Comparison of ENCODE assay signal across 22 cellular contexts in genomic region chr6:13474360-13474759, GRCh38. TPM values are rescaled to one million over a fixed set of nuclear protein-coding genes. Genes with fewer than 3 reads are reported as not detected.
DNase-seq lines count a peak whose midpoint lies in the region; ATAC-seq lines count a peak whose summit lies in the region.
"Had no signal": no experiment of that assay in that cellular context is flagged by ENCODE, and none has a peak within 500 bp of the region (broad histone marks: within the 10 kb centered on the region; RNA-seq: fewer than 3 reads in every experiment).

No MANE protein-coding gene starts in this region.

- no peaks in the 10 kb centered on the region for H3K9me3 ChIP-seq in aorta (ENCODE audit: control insufficient read depth, low read length)
- H3K9me3 ChIP-seq: prostate gland, uterus had no signal

- peaks cover 61% of the 10 kb centered on the region for H3K4me1 Mint-ChIP-seq in stimulated activated naive CD8-positive, alpha-beta T cell treated with anti-CD3 and anti-CD28 coated beads, Interleukin-15, Interleukin-2, amounts not matched to agents 100 ng/mL and 50 ng/mL, for 24 hours (ENCODE audit: low read depth)
- peaks cover 72 to 90% of the 10 kb centered on the region in 2 donors for H3K4me1 Mint-ChIP-seq in immature natural killer cell
- H3K4me1 Mint-ChIP-seq: nephron, T-helper 17 cell had no signal

- H3K4me1 ChIP-seq in aorta (ENCODE audit: control insufficient read depth in 1 of 2, insufficient read depth in 2 of 2, low read length in 2 of 2): no peaks in the 10 kb centered on the region
- H3K4me1 ChIP-seq: prostate gland, uterus had no signal

- no peak for DNase-seq in stimulated activated naive CD8-positive, alpha-beta T cell treated with anti-CD3 and anti-CD28 coated beads, Interleukin-15, Interleukin-2, amounts not matched to agents 100 U/mL and 50 U/mL, for 24 hours
- DNase-seq in amniotic epithelial cell (ENCODE audit: low read depth): peak; percentile 77
- no peak for DNase-seq in immature natural killer cell
- DNase-seq in NCI-H524 treated with DMSO at 0.1 percent for 48 hours (lab: John Stamatoyannopoulos, UW): no peak
- DNase-seq in aorta: no peak
- DNase-seq: activated CD8-positive, alpha-beta T cell treated with anti-CD3 and anti-CD28 coated beads, Interleukin-2, amount 10 ng/mL, durations not matched to agents 7 days and 5 days; activated naive CD4-positive, alpha-beta T cell treated with anti-CD3 and anti-CD28 coated beads, Interleukin-2, amount 10 ng/mL, durations not matched to agents 7 days and 5 days; activated T-cell treated with anti-CD3 and anti-CD28 coated beads, Interleukin-2, amount 50 U/mL, for 48 hours; CD8-positive, alpha-beta T cell; foreskin fibroblast; hypothalamus; NCI-H1048; NCI-H2081; stimulated activated CD4-positive, alpha-beta T cell treated with anti-CD3 and anti-CD28 coated beads, Interleukin-4, amount 100 ng/mL, for 24 hours; T-helper 17 cell; uterus had no signal

- WGBS in aorta, 2 donors: 96 to 97% methylated on average over 3 of the region's 3 CpGs

- no peak overlapping the region for H3K27ac ChIP-seq in aorta (ENCODE audit: low read depth in 1 of 2, low read length in 2 of 2)
- H3K27ac ChIP-seq: prostate gland, uterus had no signal

- peaks cover 51% of the 10 kb centered on the region for H3K36me3 Mint-ChIP-seq in stimulated activated naive CD8-positive, alpha-beta T cell treated with anti-CD3 and anti-CD28 coated beads, Interleukin-15, Interleukin-2, amounts not matched to agents 100 ng/mL and 50 ng/mL, for 24 hours (ENCODE audit: low read depth)
- peaks cover 10 to 23% (median 12%) of the 10 kb centered on the region in 3 donors for H3K36me3 Mint-ChIP-seq in immature natural killer cell
- H3K36me3 Mint-ChIP-seq: CD8-positive, alpha-beta T cell had no signal

- H3K4me3 ChIP-seq in aorta (ENCODE audit: low read length in 2 of 2): no peak overlapping the region
- H3K4me3 ChIP-seq: prostate gland, uterus had no signal

- H3K9me3 Mint-ChIP-seq in stimulated activated naive CD8-positive, alpha-beta T cell treated with anti-CD3 and anti-CD28 coated beads, Interleukin-15, Interleukin-2, amounts not matched to agents 100 ng/mL and 50 ng/mL, for 24 hours: no peaks in the 10 kb centered on the region
- H3K9me3 Mint-ChIP-seq in immature natural killer cell: no peaks in the 10 kb centered on the region
- H3K9me3 Mint-ChIP-seq: activated naive CD4-positive, alpha-beta T cell treated with anti-CD3 and anti-CD28 coated beads, Interleukin-2, amount 10 ng/mL, durations not matched to agents 7 days and 5 days; CD8-positive, alpha-beta T cell; IgD-negative memory B cell; nephron had no signal

- intact Hi-C loops in aorta (cut with DNase I): no loop called here

- peak overlapping the region; percentile 51 for H3K27ac Mint-ChIP-seq in stimulated activated naive CD8-positive, alpha-beta T cell treated with anti-CD3 and anti-CD28 coated beads, Interleukin-15, Interleukin-2, amounts not matched to agents 100 ng/mL and 50 ng/mL, for 24 hours
- peak overlapping the region in 5 of 6 donors; percentile 42 to 82 (median 51) for H3K27ac Mint-ChIP-seq in immature natural killer cell
- H3K27ac Mint-ChIP-seq: activated CD8-positive, alpha-beta T cell treated with anti-CD3 and anti-CD28 coated beads, Interleukin-2, amount 10 ng/mL, durations not matched to agents 7 days and 5 days; activated naive CD4-positive, alpha-beta T cell treated with anti-CD3 and anti-CD28 coated beads, Interleukin-2, amount 10 ng/mL, durations not matched to agents 7 days and 5 days; CD8-positive, alpha-beta T cell; nephron; T-helper 17 cell had no signal

- no peak overlapping the region for H3K4me3 Mint-ChIP-seq in stimulated activated naive CD8-positive, alpha-beta T cell treated with anti-CD3 and anti-CD28 coated beads, Interleukin-15, Interleukin-2, amounts not matched to agents 100 ng/mL and 50 ng/mL, for 24 hours
- peak overlapping the region in 2 of 5 donors; percentile 7 to 22 for H3K4me3 Mint-ChIP-seq in immature natural killer cell
- H3K4me3 Mint-ChIP-seq: activated CD8-positive, alpha-beta T cell treated with anti-CD3 and anti-CD28 coated beads, Interleukin-2, amount 10 ng/mL, durations not matched to agents 7 days and 5 days; activated naive CD4-positive, alpha-beta T cell treated with anti-CD3 and anti-CD28 coated beads, Interleukin-2, amount 10 ng/mL, durations not matched to agents 7 days and 5 days; CD8-positive, alpha-beta T cell; nephron; T-helper 17 cell had no signal

- ATAC-seq in stimulated activated naive CD8-positive, alpha-beta T cell treated with anti-CD3 and anti-CD28 coated beads, Interleukin-15, Interleukin-2, amounts not matched to agents 100 U/mL and 50 U/mL, for 24 hours: no peak
- ATAC-seq in aorta (ENCODE audit: low FRiP score) (no peak), HG02884 (IDR thresholded peaks at IDR 0.05; ENCODE audit: unreplicated experiment) (no peak), HG02981 (IDR thresholded peaks at IDR 0.05; ENCODE audit: unreplicated experiment) (no peak)
- ATAC-seq: activated CD8-positive, alpha-beta T cell treated with anti-CD3 and anti-CD28 coated beads, Interleukin-2, amount 10 ng/mL, durations not matched to agents 7 days and 5 days; CD8-positive, alpha-beta T cell; T-helper 17 cell had no signal

- H3K36me3 ChIP-seq in aorta (ENCODE audit: control insufficient read depth in 1 of 2, insufficient read depth in 2 of 2, low read length in 1 of 2): no peaks in the 10 kb centered on the region
- H3K36me3 ChIP-seq: prostate gland, uterus had no signal

- no peaks in the 10 kb centered on the region for H3K27me3 ChIP-seq in aorta (ENCODE audit: control insufficient read depth in 1 of 2, insufficient read depth in 2 of 2, low read length in 1 of 2)
- H3K27me3 ChIP-seq: uterus had no signal

- H3K27me3 Mint-ChIP-seq in stimulated activated naive CD8-positive, alpha-beta T cell treated with anti-CD3 and anti-CD28 coated beads, Interleukin-15, Interleukin-2, amounts not matched to agents 100 ng/mL and 50 ng/mL, for 24 hours: no peaks in the 10 kb centered on the region
- H3K27me3 Mint-ChIP-seq in immature natural killer cell (ENCODE audit: low read depth in 3 of 3): peaks cover 0 to 1% (median 0%) of the 10 kb centered on the region in 3 donors
- H3K27me3 Mint-ChIP-seq: IgD-negative memory B cell had no signal

RNA-seq across cellular contexts. Expression of gene GFOD1, which starts 13.0 kb away (rescaled TPM):
- polyA plus RNA-seq in immature natural killer cell (10 to 100 TPM; 22.5 to 68.8 (median 49.3) TPM), aorta (1 to 10 TPM; 1.6 to 2.5 TPM)
- total RNA-seq in aorta: 10 to 100 TPM; 16.0 to 17.3 TPM

Comparison
In these comparisons a context has a peak if more than half of its experiments do, and no peak if none do; other contexts are left out.
1. RNA of gene GFOD1, which starts 13.0 kb away (polyA plus RNA-seq): 22.5 to 68.8 TPM in immature natural killer cell; 1.6 to 2.5 TPM in aorta; every median in the first group is over 4 times any median in the second.